Comparison of ENCODE assay signal across 21 cellular contexts in the genomic region with DNA sequence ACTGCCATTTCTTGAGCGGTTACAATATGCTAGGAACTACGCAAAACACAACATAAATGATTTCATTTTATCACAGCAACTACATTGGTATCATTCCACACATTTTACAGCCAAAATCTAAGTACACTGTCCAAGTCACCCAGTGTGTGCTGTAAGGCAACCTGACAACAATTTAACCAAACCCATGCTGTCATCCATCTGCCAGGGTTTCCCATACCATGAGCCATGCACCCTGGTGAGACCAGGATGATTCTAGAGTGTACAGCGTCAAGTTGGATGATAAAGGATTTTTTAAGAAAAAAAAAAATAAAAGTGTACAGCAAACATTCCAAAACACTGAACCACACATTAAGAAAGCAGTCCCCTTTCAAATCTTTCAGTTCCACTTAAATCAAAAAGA. TPM values are rescaled to one million over a fixed set of nuclear protein-coding genes. Genes with fewer than 3 reads are reported as not detected.
"Had no signal": no experiment of that assay in that cellular context is flagged by ENCODE, and none has a peak within 500 bp of the region (broad histone marks: within the 10 kb centered on the region; RNA-seq: fewer than 3 reads in every experiment).

No MANE protein-coding gene starts in this region.

- H3K4me1 ChIP-seq: suprapubic skin had no signal

- H3K4me2 ChIP-seq: smooth muscle cell had no signal

- ATAC-seq: activated CD4-positive, alpha-beta T cell treated with anti-CD3 and anti-CD28 coated beads for 36 hours; activated CD8-positive, alpha-beta T cell treated with anti-CD3 and anti-CD28 coated beads, Interleukin-2, amount 10 ng/mL, durations not matched to agents 7 days and 5 days; left cardiac atrium; naive thymus-derived CD4-positive, alpha-beta T cell; right cardiac atrium had no signal

- H3K27me3 ChIP-seq: dorsolateral prefrontal cortex, esophagus muscularis mucosa, suprapubic skin had no signal

- H3K9me3 Mint-ChIP-seq: naive thymus-derived CD4-positive, alpha-beta T cell; type B pancreatic cell had no signal

- DNase-seq: activated CD4-positive, alpha-beta T cell treated with anti-CD3 and anti-CD28 coated beads for 36 hours; activated CD8-positive, alpha-beta memory T cell treated with anti-CD3 and anti-CD28 coated beads, Interleukin-2, amount 50 U/mL, for 48 hours; activated CD8-positive, alpha-beta T cell treated with anti-CD3 and anti-CD28 coated beads, Interleukin-2, amount 10 ng/mL, durations not matched to agents 7 days and 5 days; activated naive CD4-positive, alpha-beta T cell; central memory CD4-positive, alpha-beta T cell; dorsolateral prefrontal cortex; left cardiac atrium; naive thymus-derived CD4-positive, alpha-beta T cell; occipital lobe; right cardiac atrium; stimulated activated naive CD4-positive, alpha-beta T cell treated with Interleukin-2 at 50 U/mL for 16 hours; T-helper 1 cell had no signal

- H3K4me3 ChIP-seq: dorsolateral prefrontal cortex, esophagus muscularis mucosa, lung, smooth muscle cell, suprapubic skin had no signal

- FAIRE-seq: endometrium had no signal

- H3K36me3 Mint-ChIP-seq: naive thymus-derived CD4-positive, alpha-beta T cell; type B pancreatic cell had no signal

- H3K4me3 Mint-ChIP-seq: activated CD4-positive, alpha-beta T cell treated with anti-CD3 and anti-CD28 coated beads for 36 hours; activated CD8-positive, alpha-beta T cell treated with anti-CD3 and anti-CD28 coated beads, Interleukin-2, amount 10 ng/mL, durations not matched to agents 7 days and 5 days; naive thymus-derived CD4-positive, alpha-beta T cell; type B pancreatic cell had no signal

- H3K27ac Mint-ChIP-seq: activated CD4-positive, alpha-beta T cell treated with anti-CD3 and anti-CD28 coated beads for 36 hours; activated CD8-positive, alpha-beta T cell treated with anti-CD3 and anti-CD28 coated beads, Interleukin-2, amount 10 ng/mL, durations not matched to agents 7 days and 5 days; naive thymus-derived CD4-positive, alpha-beta T cell; progenitor cell of endocrine pancreas; type B pancreatic cell had no signal

- H3K9me3 ChIP-seq: esophagus muscularis mucosa, suprapubic skin had no signal

- H3K27me3 Mint-ChIP-seq: activated CD4-positive, alpha-beta T cell treated with anti-CD3 and anti-CD28 coated beads for 36 hours; naive thymus-derived CD4-positive, alpha-beta T cell; progenitor cell of endocrine pancreas; type B pancreatic cell had no signal

- H3K27ac ChIP-seq: dorsolateral prefrontal cortex, esophagus muscularis mucosa, suprapubic skin, VCaP had no signal

- H3K36me3 ChIP-seq: esophagus muscularis mucosa, suprapubic skin had no signal

RNA-seq across cellular contexts. Expression of a gene that starts 52.9 kb away (rescaled TPM):
- total RNA-seq: fibroblast of villous mesenchyme had no signal
- polyA plus RNA-seq: smooth muscle cell had no signal
